Comparison of ENCODE assay signal across 8 cellular contexts in genomic region chr11:368414-369335, GRCh38. TPM values are rescaled to one million over a fixed set of nuclear protein-coding genes. Genes with fewer than 3 reads are reported as not detected.
DNase-seq lines count a peak whose midpoint lies in the region; ATAC-seq lines count a peak whose summit lies in the region.

No MANE protein-coding gene starts in this region.

- peak overlapping the region; percentile 48 for H3K4me3 ChIP-seq in urinary bladder (ENCODE audit: low read depth, low read length)

- no peaks in the 10 kb centered on the region for H3K4me1 ChIP-seq in urinary bladder (ENCODE audit: insufficient read depth)

- no peaks in the 10 kb centered on the region for H3K36me3 ChIP-seq in urinary bladder (ENCODE audit: insufficient read depth)

- H3K36me3 Mint-ChIP-seq in activated naive CD4-positive, alpha-beta T cell treated with anti-CD3 and anti-CD28 coated beads, Interleukin-2, amount 50 U/mL, for 24 hours: no peaks in the 10 kb centered on the region
- no peaks in the 10 kb centered on the region for H3K36me3 Mint-ChIP-seq in activated naive CD8-positive, alpha-beta T cell treated with anti-CD3 and anti-CD28 coated beads, Interleukin-2, amount 50 U/mL, for 24 hours (ENCODE audit: low read depth)

- peaks cover 18% of the 10 kb centered on the region for H3K27me3 Mint-ChIP-seq in activated naive CD4-positive, alpha-beta T cell treated with anti-CD3 and anti-CD28 coated beads, Interleukin-2, amount 50 U/mL, for 24 hours
- H3K27me3 Mint-ChIP-seq in activated naive CD8-positive, alpha-beta T cell treated with anti-CD3 and anti-CD28 coated beads, Interleukin-2, amount 50 U/mL, for 24 hours: peaks cover 41% of the 10 kb centered on the region

- H3K27ac Mint-ChIP-seq in activated naive CD4-positive, alpha-beta T cell treated with anti-CD3 and anti-CD28 coated beads, Interleukin-2, amount 50 U/mL, for 24 hours: peak overlapping the region; percentile 6
- no peak overlapping the region for H3K27ac Mint-ChIP-seq in activated naive CD8-positive, alpha-beta T cell treated with anti-CD3 and anti-CD28 coated beads, Interleukin-2, amount 50 U/mL, for 24 hours

- H3K4me1 Mint-ChIP-seq in activated naive CD4-positive, alpha-beta T cell treated with anti-CD3 and anti-CD28 coated beads, Interleukin-2, amount 50 U/mL, for 24 hours: peaks cover 10% of the 10 kb centered on the region
- H3K4me1 Mint-ChIP-seq in activated naive CD8-positive, alpha-beta T cell treated with anti-CD3 and anti-CD28 coated beads, Interleukin-2, amount 50 U/mL, for 24 hours: peaks cover 5% of the 10 kb centered on the region

- no peaks in the 10 kb centered on the region for H3K9me3 Mint-ChIP-seq in activated naive CD4-positive, alpha-beta T cell treated with anti-CD3 and anti-CD28 coated beads, Interleukin-2, amount 50 U/mL, for 24 hours
- H3K9me3 Mint-ChIP-seq in activated naive CD8-positive, alpha-beta T cell treated with anti-CD3 and anti-CD28 coated beads, Interleukin-2, amount 50 U/mL, for 24 hours: no peaks in the 10 kb centered on the region

- WGBS in urinary bladder: 3% methylated on average over 60 of the region's 61 CpGs

- no peak for DNase-seq in activated naive CD4-positive, alpha-beta T cell treated with anti-CD3 and anti-CD28 coated beads, Interleukin-2, amount 50 U/mL, for 16 hours
- DNase-seq in activated naive CD8-positive, alpha-beta T cell treated with anti-CD3 and anti-CD28 coated beads, Interleukin-2, amount 50 U/mL, for 24 hours: no peak
- DNase-seq in left kidney (ENCODE audit: low read depth, low spot score): peak; percentile 57

- H3K4me3 Mint-ChIP-seq in activated naive CD4-positive, alpha-beta T cell treated with anti-CD3 and anti-CD28 coated beads, Interleukin-2, amount 50 U/mL, for 24 hours: peak overlapping the region; percentile 88
- peak overlapping the region; percentile 69 for H3K4me3 Mint-ChIP-seq in activated naive CD8-positive, alpha-beta T cell treated with anti-CD3 and anti-CD28 coated beads, Interleukin-2, amount 50 U/mL, for 24 hours

- no peak overlapping the region for H3K27ac ChIP-seq in urinary bladder (ENCODE audit: low read depth)

- ATAC-seq in activated naive CD8-positive, alpha-beta T cell treated with anti-CD3 and anti-CD28 coated beads, Interleukin-2, amount 50 U/mL, for 24 hours: no peak
- no peak for ATAC-seq in GM19452 (IDR thresholded peaks at IDR 0.05; ENCODE audit: unreplicated experiment)
- ATAC-seq in HG02798 (IDR thresholded peaks at IDR 0.05; ENCODE audit: poor library complexity, unreplicated experiment): no peak
- ATAC-seq in HG03039 (IDR thresholded peaks at IDR 0.05; ENCODE audit: unreplicated experiment): no peak

RNA-seq across cellular contexts. Expression of gene B4GALNT4, which starts 0.6 kb away (rescaled TPM):
- total RNA-seq in urinary bladder: 13.4 TPM
- polyA plus RNA-seq in urinary bladder: 5.1 TPM

RNA-seq across cellular contexts. Expression of gene PKP3, which starts 25.3 kb away (rescaled TPM):
- total RNA-seq in urinary bladder: 5.2 TPM
- polyA plus RNA-seq in urinary bladder: 8.4 TPM

RNA-seq across cellular contexts. Expression of gene SIGIRR, which starts 46.1 kb away (rescaled TPM):
- total RNA-seq in urinary bladder: 11.8 TPM
- 61.2 TPM for polyA plus RNA-seq in urinary bladder

RNA-seq across cellular contexts. Expression of gene IFITM3, which starts 48.0 kb away (rescaled TPM):
- 43.2 TPM for total RNA-seq in urinary bladder
- polyA plus RNA-seq in urinary bladder: 2,675 TPM

RNA-seq across cellular contexts. Expression of gene IFITM1, which starts 54.8 kb away (rescaled TPM):
- total RNA-seq in urinary bladder: 20.9 TPM
- polyA plus RNA-seq in urinary bladder: 599 TPM
